ENCODE assay signal across 6 cellular contexts in the genomic region with DNA sequence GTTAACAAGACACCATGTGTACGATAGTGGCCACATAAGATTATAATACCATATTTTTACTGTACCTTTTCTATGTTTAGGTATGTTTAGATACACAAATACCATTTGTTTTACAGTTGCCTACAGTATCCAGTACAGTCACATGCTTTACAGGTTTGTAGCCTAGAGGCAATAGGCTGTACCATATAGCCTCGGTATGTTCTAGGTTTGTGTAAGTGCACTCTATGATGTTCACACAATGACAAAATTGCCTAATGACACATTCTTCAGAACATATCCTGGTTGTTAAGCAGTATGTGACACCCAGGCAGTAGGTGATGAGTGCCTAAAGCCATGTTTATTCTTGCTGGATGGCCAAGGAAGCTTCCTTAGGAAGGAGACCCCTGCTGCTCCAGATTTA.
"Had no signal": no experiment of that assay in that cellular context is flagged by ENCODE, and none has a peak within 500 bp of the region (broad histone marks: within the 10 kb centered on the region; RNA-seq: fewer than 3 reads in every experiment).

No MANE protein-coding gene starts in this region.

- H3K27ac ChIP-seq: HL-60 had no signal

- ATAC-seq: HepG2, K562 had no signal

- H3K4me3 ChIP-seq: K562 had no signal

- DNase-seq: IMR-90, KBM-7, KG1 had no signal
